In the genomic region with DNA sequence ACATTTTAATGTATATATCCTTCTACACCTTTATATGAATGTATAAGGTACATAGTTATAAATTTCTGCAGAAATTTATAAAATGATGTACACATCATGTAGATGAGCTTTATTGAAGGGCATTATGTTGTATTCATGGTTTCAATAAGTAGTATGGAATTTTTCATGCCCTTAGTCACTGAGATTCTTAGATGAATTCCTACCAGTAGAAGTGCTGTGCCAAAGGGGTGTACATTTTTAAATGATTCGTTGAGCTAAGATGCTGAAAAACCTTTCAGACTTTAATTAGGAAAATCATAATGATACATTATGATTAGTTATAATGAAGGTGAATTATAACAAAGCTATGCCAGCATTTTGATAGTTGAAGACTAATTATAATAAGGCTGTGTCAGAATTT, we compare ENCODE assay signal across 17 cellular contexts.
"Had no signal": no experiment of that assay in that cellular context is flagged by ENCODE, and none has a peak within 500 bp of the region (broad histone marks: within the 10 kb centered on the region; RNA-seq: fewer than 3 reads in every experiment).

No MANE protein-coding gene starts in this region.

- H3K9me3 ChIP-seq: esophagus muscularis mucosa, lower lobe of right lung, sigmoid colon, spleen, tibial artery had no signal

- H3K27ac ChIP-seq: esophagus muscularis mucosa, lower lobe of right lung, sigmoid colon, spleen, tibial artery had no signal

- H3K4me3 ChIP-seq: esophagus muscularis mucosa, lower lobe of right lung, sigmoid colon, spleen, tibial artery had no signal

- H3K27me3 ChIP-seq: esophagus muscularis mucosa, sigmoid colon, spleen, tibial artery had no signal

- H3K4me1 ChIP-seq: esophagus muscularis mucosa, lower lobe of right lung, sigmoid colon, spleen, tibial artery had no signal

- DNase-seq: activated CD4-positive, alpha-beta T cell treated with anti-CD3 and anti-CD28 coated beads, Interleukin-2, amount 10 ng/mL, durations not matched to agents 7 days and 5 days; activated effector memory CD4-positive, alpha-beta T cell treated with anti-CD3 and anti-CD28 coated beads, Interleukin-2, amount 50 U/mL, for 16 hours; activated naive CD4-positive, alpha-beta T cell treated with anti-CD3 and anti-CD28 coated beads, Interleukin-2, amount 50 U/mL, for 16 hours; activated T-cell treated with anti-CD3 and anti-CD28 coated beads, Interleukin-2, amount 50 U/mL, for 72 hours; dermis blood vessel endothelial cell; effector memory CD4-positive, alpha-beta T cell; glutamatergic neuron; hippocampal formation; islet precursor cell; left colon; lower lobe of right lung; sigmoid colon; spleen; stimulated activated CD4-positive, alpha-beta T cell treated with anti-CD3 and anti-CD28 coated beads, Interleukin-4, amount 100 ng/mL, for 4 hours; stimulated activated naive CD4-positive, alpha-beta T cell; tibial artery had no signal
